9 cellular contexts compared by ENCODE assay signal in the genomic region with DNA sequence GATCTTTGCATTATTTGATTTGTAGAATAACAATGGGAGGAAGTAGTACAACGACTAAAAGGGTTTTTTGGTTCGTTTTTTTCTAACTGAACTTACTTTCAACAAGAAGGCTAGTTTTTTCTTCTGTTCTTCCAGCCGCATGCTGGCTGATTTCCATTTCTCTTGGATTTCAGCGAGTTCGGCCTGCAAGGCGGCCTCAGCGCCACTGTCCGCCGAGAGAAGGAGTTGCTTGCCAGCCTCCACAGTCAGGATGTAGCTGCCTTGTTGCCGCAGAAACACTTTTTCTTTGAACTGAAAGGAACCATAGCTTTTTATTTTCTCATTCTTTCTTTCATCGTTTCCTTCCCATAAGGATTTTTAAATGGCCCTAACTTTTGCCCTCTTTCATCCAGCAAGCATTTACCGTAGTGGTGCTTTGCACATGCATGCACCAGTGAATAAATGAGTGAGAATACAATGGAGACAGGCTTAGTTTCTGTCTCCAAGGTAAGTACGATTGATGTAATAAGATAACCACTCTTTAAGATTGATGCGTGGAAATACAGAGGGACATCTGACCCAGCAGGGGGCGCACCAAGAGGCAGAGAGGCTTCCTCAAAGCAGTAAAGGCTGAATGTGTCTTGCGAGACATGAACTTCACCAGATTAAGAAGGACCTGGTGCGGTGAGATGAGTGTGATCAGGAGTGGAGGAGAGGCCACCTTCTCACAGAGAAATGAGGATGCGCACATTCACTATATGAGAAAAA.
DNase-seq lines count a peak whose midpoint lies in the region; ATAC-seq and TF ChIP-seq lines count a peak whose summit lies in the region.
"Had no signal": no experiment of that assay in that cellular context is flagged by ENCODE, and none has a peak within 500 bp of the region (broad histone marks: within the 10 kb centered on the region; RNA-seq: fewer than 3 reads in every experiment).

No MANE protein-coding gene starts in this region.

- no peak overlapping the region for H3K4me3 ChIP-seq in HL-60 (replicated peaks; ENCODE audit: insufficient read depth, low read length)

- no peak overlapping the region for H3K27ac ChIP-seq in HL-60 (replicated peaks)
- H3K27ac ChIP-seq: epithelial cell of prostate had no signal

- ATAC-seq in GM21515 (IDR thresholded peaks at IDR 0.05; ENCODE audit: unreplicated experiment), result no peak

- no peaks in the 10 kb centered on the region for H3K27me3 ChIP-seq in HL-60 (ENCODE audit: insufficient read depth, poor library complexity, severe bottlenecking)

- DNase-seq in AG09319 (ENCODE audit: extremely low read depth, low read depth), result no peak
- DNase-seq in HL-60 (ENCODE audit: low read depth in 1 of 2, low spot score in 1 of 2), result no peak
- peak; percentile 35 for DNase-seq in activated T-cell treated with anti-CD3 and anti-CD28 coated beads for 48 hours (ENCODE audit: low read depth)
- DNase-seq in head of caudate nucleus, result peak in 23 of 42 donors; percentile 9 to 70 (median 34)
- DNase-seq in stimulated activated CD4-positive, alpha-beta T cell treated with anti-CD3 and anti-CD28 coated beads, Interleukin-2, amount 100 ng/mL, for 48 hours, result peak; percentile 47 to 48
- DNase-seq in SK-N-DZ (ENCODE audit: low spot score), result no peak
- no peak for DNase-seq in NCI-H187 treated with DMSO at 0.1 percent for 48 hours (lab: John Stamatoyannopoulos, UW)

- TF ChIP-seq CTCF in AG09319 (IDR thresholded peaks at IDR 0.05; ENCODE audit: low read depth, low read length), result peak; percentile 36
- peak; percentile 11 for TF ChIP-seq CTCF in HL-60 (IDR thresholded peaks at IDR 0.05; ENCODE audit: insufficient read depth, low read length)

- intact Hi-C loops in head of caudate nucleus (cut with DNase I), result no loop called here

Comparison
In these comparisons a context has a peak if more than half of its experiments do, and no peak if none do; other contexts are left out.
1. DNase-seq: peak in activated T-cell treated with anti-CD3 and anti-CD28 coated beads for 48 hours (single experiment), head of caudate nucleus (23 of 42) and stimulated activated CD4-positive, alpha-beta T cell treated with anti-CD3 and anti-CD28 coated beads, Interleukin-2, amount 100 ng/mL, for 48 hours (2 of 2); none in AG09319 (single experiment), HL-60 (0 of 2), SK-N-DZ (single experiment) and NCI-H187 treated with DMSO at 0.1 percent for 48 hours (single experiment).